ENCODE assay signal across 34 cellular contexts in the genomic region with DNA sequence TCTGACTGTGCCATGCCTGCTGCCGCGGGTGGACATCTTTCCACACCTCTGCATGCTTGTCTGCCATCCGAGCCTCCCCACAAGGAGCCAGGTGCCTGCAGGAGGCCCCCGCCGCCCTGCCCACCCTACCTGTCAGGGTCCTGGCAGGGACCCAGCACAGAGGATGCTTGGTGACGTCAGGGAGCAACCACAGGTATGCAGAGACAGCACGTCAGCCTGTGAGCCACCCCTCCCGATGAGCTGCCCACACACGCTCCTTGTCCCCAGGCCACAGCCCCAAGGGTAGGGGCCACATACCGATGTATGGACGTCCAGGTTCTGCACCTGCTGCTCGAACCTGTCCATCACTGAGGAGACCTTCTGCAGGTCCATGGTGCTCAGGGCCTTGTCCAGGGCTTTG. TPM values are rescaled to one million over a fixed set of nuclear protein-coding genes. Genes with fewer than 3 reads are reported as not detected.
"Had no signal": no experiment of that assay in that cellular context is flagged by ENCODE, and none has a peak within 500 bp of the region (broad histone marks: within the 10 kb centered on the region; RNA-seq: fewer than 3 reads in every experiment).

No MANE protein-coding gene starts in this region.

- H3K9me3 Mint-ChIP-seq: activated CD4-positive, alpha-beta memory T cell treated with anti-CD3 and anti-CD28 coated beads for 36 hours; activated CD4-positive, alpha-beta T cell treated with anti-CD3 and anti-CD28 coated beads, Interleukin-2, amount 10 ng/mL, durations not matched to agents 7 days and 5 days; activated naive CD4-positive, alpha-beta T cell treated with anti-CD3 and anti-CD28 coated beads for 36 hours; activated T-helper 17 cell treated with anti-CD3 and anti-CD28 coated beads, Interleukin-2, amount 50 U/mL, for 72 hours; brain had no signal

- H3K4me3 ChIP-seq: Peyer's patch had no signal

- ATAC-seq: activated T-helper 17 cell treated with anti-CD3 and anti-CD28 coated beads, Interleukin-2, amount 50 U/mL, for 72 hours had no signal

- H3K36me3 Mint-ChIP-seq: activated naive CD8-positive, alpha-beta T cell had no signal

- H3K27ac ChIP-seq: Peyer's patch, VCaP had no signal

- DNase-seq: activated CD4-positive, alpha-beta memory T cell treated with anti-CD3 and anti-CD28 coated beads for 36 hours; activated CD4-positive, alpha-beta T cell treated with anti-CD3 and anti-CD28 coated beads, Interleukin-2, amount 10 ng/mL, durations not matched to agents 7 days and 5 days; activated CD4-positive, CD25-positive, alpha-beta regulatory T cell; activated gamma-delta T cell; activated naive CD4-positive, alpha-beta T cell treated with anti-CD3 and anti-CD28 coated beads for 36 hours; activated T-cell treated with anti-CD3 and anti-CD28 coated beads for 4 hours; activated T-cell treated with anti-CD3 and anti-CD28 coated beads, Interleukin-2, amount 50 U/mL, for 48 hours; amygdala; cerebellar nuclear complex; KG1; MV-4-11; NCI-H1092 treated with DMSO at 0.1 percent for 48 hours; NCI-H1417 treated with DMSO at 0.1 percent for 48 hours; NCI-H1694; NCI-H2029; NCI-H2107; NCI-H2171 treated with DMSO at 0.1 percent for 48 hours; NCI-H226; NCI-H526 treated with DMSO at 0.1 percent for 48 hours; NCI-H82; NK-92 treated with Interleukin-12 subunit alpha and Interleukin-12 subunit beta, amount 100 ng/mL, for 24 hours; OCI-M1; Peyer's patch; SIG-M5; T-helper 17 cell; T-helper 9 cell had no signal

- H3K4me1 Mint-ChIP-seq: activated T-helper 17 cell treated with anti-CD3 and anti-CD28 coated beads, Interleukin-2, amount 50 U/mL, for 72 hours; brain had no signal

- FAIRE-seq: astrocyte, TTC549 had no signal

- H3K4me1 ChIP-seq: Peyer's patch had no signal

- H3K27me3 Mint-ChIP-seq: activated CD4-positive, alpha-beta memory T cell treated with anti-CD3 and anti-CD28 coated beads for 36 hours; activated CD4-positive, alpha-beta T cell treated with anti-CD3 and anti-CD28 coated beads, Interleukin-2, amount 10 ng/mL, durations not matched to agents 7 days and 5 days; activated naive CD8-positive, alpha-beta T cell; activated T-helper 17 cell treated with anti-CD3 and anti-CD28 coated beads, Interleukin-2, amount 50 U/mL, for 72 hours; brain; T-helper 17 cell had no signal

- H3K9me3 ChIP-seq: Peyer's patch had no signal

- H3K27me3 ChIP-seq: Peyer's patch had no signal

- H3K27ac Mint-ChIP-seq: activated CD4-positive, alpha-beta memory T cell treated with anti-CD3 and anti-CD28 coated beads for 36 hours; activated CD4-positive, alpha-beta T cell treated with anti-CD3 and anti-CD28 coated beads, Interleukin-2, amount 10 ng/mL, durations not matched to agents 7 days and 5 days; activated naive CD4-positive, alpha-beta T cell treated with anti-CD3 and anti-CD28 coated beads for 36 hours; activated naive CD8-positive, alpha-beta T cell; activated T-helper 17 cell treated with anti-CD3 and anti-CD28 coated beads, Interleukin-2, amount 50 U/mL, for 72 hours; brain; T-helper 17 cell had no signal

- H3K4me3 Mint-ChIP-seq: activated CD4-positive, alpha-beta memory T cell treated with anti-CD3 and anti-CD28 coated beads for 36 hours; activated CD4-positive, alpha-beta T cell treated with anti-CD3 and anti-CD28 coated beads, Interleukin-2, amount 10 ng/mL, durations not matched to agents 7 days and 5 days; activated naive CD4-positive, alpha-beta T cell treated with anti-CD3 and anti-CD28 coated beads for 36 hours; activated naive CD8-positive, alpha-beta T cell; activated T-helper 17 cell treated with anti-CD3 and anti-CD28 coated beads, Interleukin-2, amount 50 U/mL, for 72 hours; brain; T-helper 17 cell had no signal

RNA-seq across cellular contexts. Expression of gene DPEP1, which starts 33.5 kb away (rescaled TPM):
- total RNA-seq: activated CD4-positive, alpha-beta memory T cell treated with anti-CD3 and anti-CD28 coated beads for 36 hours; activated CD4-positive, alpha-beta T cell treated with anti-CD3 and anti-CD28 coated beads, Interleukin-2, amount 10 ng/mL, durations not matched to agents 7 days and 5 days; activated CD8-positive, alpha-beta memory T cell treated with anti-CD3 and anti-CD28 coated beads for 36 hours; activated naive CD4-positive, alpha-beta T cell treated with anti-CD3 and anti-CD28 coated beads for 36 hours; activated T-helper 17 cell treated with anti-CD3 and anti-CD28 coated beads, Interleukin-2, amount 50 U/mL, for 72 hours; cardiac septum; T-helper 17 cell had no signal
